ENCODE assay signal across 18 cellular contexts in the genomic region with DNA sequence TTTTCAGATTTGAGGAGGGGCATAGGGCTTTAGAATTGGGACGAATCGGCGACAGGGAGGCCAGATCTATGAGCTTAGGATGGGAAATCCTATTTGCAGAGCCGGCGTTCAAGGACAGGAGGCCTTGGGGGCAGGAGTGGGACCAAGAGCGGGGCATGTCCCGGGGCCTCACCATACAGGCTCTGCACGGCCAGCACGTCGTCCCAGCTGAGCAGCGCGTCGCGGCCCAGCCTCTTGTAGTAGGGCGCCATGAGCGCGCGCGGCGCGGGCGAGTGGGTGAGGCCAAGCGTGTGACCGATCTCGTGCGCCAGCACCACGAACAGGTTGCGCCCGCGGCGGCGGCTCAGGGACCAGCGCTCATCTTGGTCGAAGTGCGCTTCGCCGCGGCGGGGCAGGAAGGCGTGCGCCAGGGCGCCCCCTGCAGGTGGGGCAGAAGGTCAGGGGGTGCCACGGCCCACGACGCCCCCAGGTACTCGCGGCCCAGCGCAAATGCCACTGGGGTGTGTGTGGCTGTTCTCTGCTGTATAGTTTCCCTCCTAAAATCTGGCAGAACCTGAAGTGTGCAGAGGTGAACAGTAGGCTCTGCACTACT. TPM values are rescaled to one million over a fixed set of nuclear protein-coding genes. Genes with fewer than 3 reads are reported as not detected.
DNase-seq lines count a peak whose midpoint lies in the region; FAIRE-seq and TF ChIP-seq lines count a peak whose summit lies in the region.
"Had no signal": no experiment of that assay in that cellular context is flagged by ENCODE, and none has a peak within 500 bp of the region (broad histone marks: within the 10 kb centered on the region; RNA-seq: fewer than 3 reads in every experiment).

No MANE protein-coding gene starts in this region.

- H3K9me3 ChIP-seq in keratinocyte (ENCODE audit: control insufficient read depth, low read depth, low read length), result no peaks in the 10 kb centered on the region
- H3K9me3 ChIP-seq: gastroesophageal sphincter, MG63, pancreas had no signal

- H3K4me3 ChIP-seq in AG04449 (ENCODE audit: low read depth, low read length) (no peak overlapping the region), keratinocyte (ENCODE audit: control insufficient read depth in 2 of 3, extremely low read depth in 1 of 3, insufficient read depth in 2 of 3, low read depth in 1 of 3, low read length in 3 of 3) (no peak overlapping the region)
- H3K4me3 ChIP-seq: gastroesophageal sphincter, MG63, pancreas had no signal

- DNase-seq in AG04449 (ENCODE audit: low read depth, low spot score), result no peak
- DNase-seq in RWPE1 (ENCODE audit: low spot score), result no peak
- no peak for DNase-seq in keratinocyte (ENCODE audit: low read depth, low spot score)
- no peak for DNase-seq in SIG-M5 (lab: John Stamatoyannopoulos, UW)
- DNase-seq in activated naive CD4-positive, alpha-beta T cell treated with anti-CD3 and anti-CD28 coated beads for 36 hours, result no peak
- no peak for DNase-seq in globus pallidus (ENCODE audit: low spot score)
- DNase-seq in NCI-H1092 (lab: John Stamatoyannopoulos, UW), result no peak
- DNase-seq: activated B cell treated with CpG ODN at 0.5 μM for 24 hours; activated CD8-positive, alpha-beta memory T cell treated with anti-CD3 and anti-CD28 coated beads, Interleukin-2, amount 50 U/mL, for 48 hours; caudate nucleus; mesendoderm; MG63; NCI-H2171 treated with DMSO at 0.1 percent for 48 hours; stimulated activated naive CD8-positive, alpha-beta T cell treated with anti-CD3 and anti-CD28 coated beads, Interleukin-15, amount 100 ng/mL, for 72 hours had no signal

- H3K36me3 Mint-ChIP-seq in activated naive CD4-positive, alpha-beta T cell treated with anti-CD3 and anti-CD28 coated beads for 36 hours (ENCODE audit: low read depth), result no peaks in the 10 kb centered on the region
- H3K36me3 Mint-ChIP-seq: activated naive CD4-positive, alpha-beta T cell treated with anti-CD3 and anti-CD28 coated beads, Interleukin-2, amount 50 U/mL, for 72 hours had no signal

- no peak overlapping the region for H3K27ac Mint-ChIP-seq in activated naive CD4-positive, alpha-beta T cell treated with anti-CD3 and anti-CD28 coated beads for 36 hours
- H3K27ac Mint-ChIP-seq: activated B cell treated with CpG ODN at 0.5 μM for 24 hours had no signal

- no peak overlapping the region for H3K4me2 ChIP-seq in keratinocyte (ENCODE audit: control insufficient read depth, extremely low read depth, insufficient read depth, low read depth, low read length)

- H3K27me3 ChIP-seq in keratinocyte (ENCODE audit: control insufficient read depth, extremely low read depth, insufficient read depth, low read length), result no peaks in the 10 kb centered on the region
- H3K27me3 ChIP-seq: gastroesophageal sphincter, MG63, pancreas had no signal

- no peak overlapping the region for H3K9ac ChIP-seq in keratinocyte (ENCODE audit: control insufficient read depth, extremely low read depth, insufficient read depth, low read length)

- peak overlapping the region; percentile 15; the same call in 1 of the 2 replicates for H3K27ac ChIP-seq in RWPE1
- H3K27ac ChIP-seq in keratinocyte (ENCODE audit: control insufficient read depth, insufficient read depth, low read length), result no peak overlapping the region
- H3K27ac ChIP-seq: pancreas had no signal

- no peaks in the 10 kb centered on the region for H3K27me3 Mint-ChIP-seq in activated naive CD4-positive, alpha-beta T cell treated with anti-CD3 and anti-CD28 coated beads for 36 hours (ENCODE audit: low read depth)

- H2AFZ ChIP-seq in keratinocyte (ENCODE audit: control insufficient read depth, low read length), result no peak overlapping the region

- H3K36me3 ChIP-seq in keratinocyte (ENCODE audit: control insufficient read depth in 2 of 2, extremely low read depth in 1 of 2, insufficient read depth in 2 of 2, low read length in 2 of 2), result peaks cover 0 to 5% of the 10 kb centered on the region in 2 experiments
- H3K36me3 ChIP-seq: gastroesophageal sphincter, MG63, pancreas had no signal

- intact Hi-C loops in activated naive CD4-positive, alpha-beta T cell treated with anti-CD3 and anti-CD28 coated beads for 36 hours (cut with micrococcal nuclease), result no loop called here

- no peaks in the 10 kb centered on the region for H3K9me3 Mint-ChIP-seq in activated naive CD4-positive, alpha-beta T cell treated with anti-CD3 and anti-CD28 coated beads for 36 hours
- H3K9me3 Mint-ChIP-seq: activated B cell treated with CpG ODN at 0.5 μM for 24 hours; activated naive CD4-positive, alpha-beta T cell treated with anti-CD3 and anti-CD28 coated beads, Interleukin-2, amount 50 U/mL, for 72 hours; stimulated activated naive CD8-positive, alpha-beta T cell treated with anti-CD3 and anti-CD28 coated beads, Interleukin-15, amount 100 ng/mL, for 72 hours had no signal

- no peaks in the 10 kb centered on the region for H4K20me1 ChIP-seq in keratinocyte (ENCODE audit: control insufficient read depth, extremely low read depth, insufficient read depth, low read length)

- CTCF ChIA-PET in AG04449 (lab: Yijun Ruan, JAX), result interaction anchor here (0.8 to 28.6 kb wide), 10 partner anchors 9 to 157 kb away, joined by 3 to 819 read pairs (median 4); a partner anchor contains a TSS
- CTCF ChIA-PET in RWPE1 (lab: Yijun Ruan, JAX), result interaction anchor here (0.6 to 1.2 kb wide), 4 partner anchors 19 to 777 kb away, joined by 3 to 4 read pairs (median 4); a partner anchor contains a TSS
- CTCF ChIA-PET in activated naive CD4-positive, alpha-beta T cell treated with anti-CD3 and anti-CD28 coated beads for 36 hours (lab: Charles Lee), result interaction anchor here (0.6 to 12.5 kb wide), 5 partner anchors 11 to 56 kb away, joined by 3 to 284 read pairs (median 3); a partner anchor contains a TSS

- H3K4me3 Mint-ChIP-seq in activated naive CD4-positive, alpha-beta T cell treated with anti-CD3 and anti-CD28 coated beads for 36 hours, result no peak overlapping the region
- H3K4me3 Mint-ChIP-seq: activated B cell treated with CpG ODN at 0.5 μM for 24 hours; stimulated activated naive CD8-positive, alpha-beta T cell treated with anti-CD3 and anti-CD28 coated beads, Interleukin-15, amount 100 ng/mL, for 72 hours had no signal

- POLR2A ChIA-PET in AG04449 (lab: Yijun Ruan, JAX) (no interaction called here), RWPE1 (lab: Yijun Ruan, JAX; ENCODE audit: low non-redundant PET) (no interaction called here)

- H3K79me2 ChIP-seq in keratinocyte (ENCODE audit: control insufficient read depth, insufficient read depth, low read length), result no peaks in the 10 kb centered on the region

- TF ChIP-seq CTCF in AG04449 (IDR thresholded peaks at IDR 0.05; ENCODE audit: insufficient read depth, low read length, missing control alignments), result peak; percentile 1
- peak; percentile 38 for TF ChIP-seq CTCF in GM12874 (IDR thresholded peaks at IDR 0.05; ENCODE audit: insufficient read depth, low read depth, low read length)
- peak; percentile 38; the same call in 1 of the 2 replicates for TF ChIP-seq CTCF in RWPE1 (conservative IDR thresholded peaks at IDR 0.05; ENCODE audit: low read depth)
- peak; percentile 24 to 53 (median 25) for TF ChIP-seq CTCF in keratinocyte (optimal IDR thresholded peaks at IDR 0.05 in 1 of 3, IDR thresholded peaks at IDR 0.05 in 1 of 3, conservative IDR thresholded peaks at IDR 0.05 in 1 of 3; ENCODE audit: extremely low read depth in 1 of 3, insufficient read depth in 2 of 3, low read length in 3 of 3)

- dilution Hi-C loops in keratinocyte (cut with MboI; ENCODE audit: extremely low pct_ligation_motif_present, low sequenced_read_pairs), result no loop called here

- H3K4me1 Mint-ChIP-seq in activated naive CD4-positive, alpha-beta T cell treated with anti-CD3 and anti-CD28 coated beads for 36 hours (ENCODE audit: low read depth), result peaks cover 2% of the 10 kb centered on the region

- H3K4me1 ChIP-seq in keratinocyte (ENCODE audit: control insufficient read depth, extremely low read depth, insufficient read depth, low read length), result peaks cover 6% of the 10 kb centered on the region
- H3K4me1 ChIP-seq: pancreas had no signal

- no peaks in the 10 kb centered on the region for H3K9me1 ChIP-seq in keratinocyte (ENCODE audit: control insufficient read depth, extremely low read depth, insufficient read depth, low read length)

- no peak for FAIRE-seq in keratinocyte (lab: Jason Lieb, UNC)
- FAIRE-seq: pancreas had no signal

RNA-seq across cellular contexts. Expression of a gene that starts 9.3 kb away (rescaled TPM):
- not detected in 3 replicates for polyA plus RNA-seq in keratinocyte
- not detected for polyA plus RNA-seq in keratinocyte (2011; ENCODE audit: low read depth)
- not detected in 2 replicates for polyA plus RNA-seq in keratinocyte (2011; cell fraction: cytosol; rRNA removed)
- polyA plus RNA-seq in keratinocyte (2011; cell fraction: nucleus; rRNA removed), result not detected in 2 replicates
- not detected in 2 replicates for polyA plus RNA-seq in keratinocyte (2012; ENCODE audit: low replicate concordance)
- polyA minus RNA-seq in keratinocyte, result not detected in 3 replicates
- polyA minus RNA-seq in keratinocyte (2011; cell fraction: cytosol; rRNA and poly(A)+ RNA removed), result not detected
- polyA minus RNA-seq in keratinocyte (2011; cell fraction: nucleus; rRNA and poly(A)+ RNA removed), result not detected in 2 replicates
- total RNA-seq in activated naive CD4-positive, alpha-beta T cell treated with anti-CD3 and anti-CD28 coated beads for 36 hours, result not detected
- total RNA-seq: activated B cell treated with CpG ODN at 0.5 μM for 24 hours; activated naive CD4-positive, alpha-beta T cell treated with anti-CD3 and anti-CD28 coated beads, Interleukin-2, amount 50 U/mL, for 72 hours; gastroesophageal sphincter had no signal

RNA-seq across cellular contexts. Expression of a gene that starts 17.0 kb away (rescaled TPM):
- polyA plus RNA-seq in keratinocyte, result 0.02 to 0.05 TPM (median 0.05 TPM) in 3 replicates
- not detected for polyA plus RNA-seq in keratinocyte (2011; ENCODE audit: low read depth)
- 0.05 TPM in 1 of 2 replicates, not detected in the other for polyA plus RNA-seq in keratinocyte (2011; cell fraction: cytosol; rRNA removed)
- polyA plus RNA-seq in keratinocyte (2011; cell fraction: nucleus; rRNA removed), result 0.14 TPM in 1 of 2 replicates, not detected in the other
- 0.05 TPM in 1 of 2 replicates, not detected in the other for polyA plus RNA-seq in keratinocyte (2012; ENCODE audit: low replicate concordance)
- not detected in 3 replicates for polyA minus RNA-seq in keratinocyte
- polyA minus RNA-seq in keratinocyte (2011; cell fraction: cytosol; rRNA and poly(A)+ RNA removed), result not detected
- polyA minus RNA-seq in keratinocyte (2011; cell fraction: nucleus; rRNA and poly(A)+ RNA removed), result not detected in 2 replicates
- under 1 TPM in 1 of 2 experiments, not detected in 1; 0.07 TPM for total RNA-seq in activated naive CD4-positive, alpha-beta T cell treated with anti-CD3 and anti-CD28 coated beads for 36 hours
- total RNA-seq: activated B cell treated with CpG ODN at 0.5 μM for 24 hours had no signal

RNA-seq across cellular contexts. Expression of a gene that starts 25.4 kb away (rescaled TPM):
- 13.7 to 43.5 TPM (median 21.3 TPM) in 3 replicates for polyA plus RNA-seq in keratinocyte
- 11.1 TPM for polyA plus RNA-seq in keratinocyte (2011; ENCODE audit: low read depth)
- 26.2 and 27.8 TPM in 2 replicates for polyA plus RNA-seq in keratinocyte (2011; cell fraction: cytosol; rRNA removed)
- 31.1 and 34.2 TPM in 2 replicates for polyA plus RNA-seq in keratinocyte (2011; cell fraction: nucleus; rRNA removed)
- 12.5 and 33.7 TPM in 2 replicates for polyA plus RNA-seq in keratinocyte (2012; ENCODE audit: low replicate concordance)
- polyA minus RNA-seq in keratinocyte, result 15.4 to 22.9 TPM (median 19.7 TPM) in 3 replicates
- 30.5 TPM for polyA minus RNA-seq in keratinocyte (2011; cell fraction: cytosol; rRNA and poly(A)+ RNA removed)
- polyA minus RNA-seq in keratinocyte (2011; cell fraction: nucleus; rRNA and poly(A)+ RNA removed), result 16.4 and 28.5 TPM in 2 replicates
- total RNA-seq in activated naive CD4-positive, alpha-beta T cell treated with anti-CD3 and anti-CD28 coated beads for 36 hours, result under 1 TPM; 0.19 to 0.35 TPM
- total RNA-seq: activated B cell treated with CpG ODN at 0.5 μM for 24 hours had no signal

RNA-seq across cellular contexts. Expression of a gene that starts 38.6 kb away (rescaled TPM):
- polyA plus RNA-seq in keratinocyte, result 0.07 to 0.32 TPM (median 0.30 TPM) in 3 replicates
- not detected for polyA plus RNA-seq in keratinocyte (2011; ENCODE audit: low read depth)
- 0.16 and 0.34 TPM in 2 replicates for polyA plus RNA-seq in keratinocyte (2011; cell fraction: cytosol; rRNA removed)
- polyA plus RNA-seq in keratinocyte (2011; cell fraction: nucleus; rRNA removed), result 0.13 and 0.31 TPM in 2 replicates
- polyA plus RNA-seq in keratinocyte (2012; ENCODE audit: low replicate concordance), result 0.07 and 0.13 TPM in 2 replicates
- 0.32 to 0.96 TPM in 2 of 3 replicates, not detected in the other for polyA minus RNA-seq in keratinocyte
- not detected for polyA minus RNA-seq in keratinocyte (2011; cell fraction: cytosol; rRNA and poly(A)+ RNA removed)
- 0.21 and 1.6 TPM in 2 replicates for polyA minus RNA-seq in keratinocyte (2011; cell fraction: nucleus; rRNA and poly(A)+ RNA removed)
- total RNA-seq in activated naive CD4-positive, alpha-beta T cell treated with anti-CD3 and anti-CD28 coated beads for 36 hours, result 1 to 10 TPM in 1 of 2 experiments, under 1 TPM in 1; 0.96 to 1.1 TPM

RNA-seq across cellular contexts. Expression of a gene that starts 39.3 kb away (rescaled TPM):
- 30.8 to 101 TPM (median 57.1 TPM) in 3 replicates for polyA plus RNA-seq in keratinocyte
- 70.6 TPM for polyA plus RNA-seq in keratinocyte (2011; ENCODE audit: low read depth)
- polyA plus RNA-seq in keratinocyte (2011; cell fraction: cytosol; rRNA removed), result 51.2 and 73.6 TPM in 2 replicates
- polyA plus RNA-seq in keratinocyte (2011; cell fraction: nucleus; rRNA removed), result 129 and 135 TPM in 2 replicates
- 73.0 and 224 TPM in 2 replicates for polyA plus RNA-seq in keratinocyte (2012; ENCODE audit: low replicate concordance)
- 35.9 to 87.8 TPM (median 52.5 TPM) in 3 replicates for polyA minus RNA-seq in keratinocyte
- 35.7 TPM for polyA minus RNA-seq in keratinocyte (2011; cell fraction: cytosol; rRNA and poly(A)+ RNA removed)
- polyA minus RNA-seq in keratinocyte (2011; cell fraction: nucleus; rRNA and poly(A)+ RNA removed), result 65.9 and 122 TPM in 2 replicates
- 100 to 1,000 TPM; 252 to 256 TPM for total RNA-seq in activated naive CD4-positive, alpha-beta T cell treated with anti-CD3 and anti-CD28 coated beads for 36 hours
